10 cellular contexts compared by ENCODE assay signal in the genomic region with DNA sequence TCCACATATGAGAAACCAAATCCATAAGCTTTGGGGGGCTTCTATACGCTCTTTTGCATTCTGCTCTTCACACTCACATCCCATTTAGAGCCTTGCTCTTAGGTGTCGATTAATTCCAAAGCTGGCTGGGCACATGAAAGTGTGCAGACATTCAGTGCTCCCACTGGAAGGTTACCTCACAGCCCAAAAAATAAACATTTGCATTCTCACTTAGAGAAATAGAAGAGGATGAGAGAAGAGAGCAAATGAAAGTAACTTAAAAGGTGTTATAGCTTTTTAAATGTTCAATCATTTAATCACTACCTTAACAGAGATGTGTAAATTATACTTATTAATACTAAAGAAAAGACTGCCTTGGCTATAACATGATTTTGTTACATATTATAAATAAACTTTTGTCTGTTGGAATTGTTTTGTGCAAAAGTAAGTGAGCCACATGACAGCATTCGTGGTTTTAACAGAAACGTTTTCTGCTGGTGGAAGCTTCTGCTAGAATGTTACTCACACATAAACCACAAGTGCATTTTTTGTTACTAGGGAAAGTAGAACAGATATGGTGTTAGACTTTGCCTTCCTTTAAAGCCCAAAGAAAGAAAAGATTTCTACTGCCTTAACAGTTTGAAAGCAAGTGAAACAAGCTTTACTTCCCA.
DNase-seq lines count a peak whose midpoint lies in the region; ATAC-seq, FAIRE-seq and TF ChIP-seq lines count a peak whose summit lies in the region.
"Had no signal": no experiment of that assay in that cellular context is flagged by ENCODE, and none has a peak within 500 bp of the region (broad histone marks: within the 10 kb centered on the region; RNA-seq: fewer than 3 reads in every experiment).

No MANE protein-coding gene starts in this region.

- intact Hi-C loops in mammary epithelial cell (cut with micrococcal nuclease) = loop anchor here (5.0 kb wide), 1 partner anchor 114 kb away; a partner anchor contains a TSS
- intact Hi-C loops in MCF 10A (cut with micrococcal nuclease) = no loop called here

- BruUV-seq in mammary epithelial cell (replicated peaks; lab: Mats Ljungman, UMichigan) (no TSS peak), MCF 10A (replicated peaks; lab: Mats Ljungman, UMichigan) (no TSS peak)

- H3K36me3 ChIP-seq in mammary epithelial cell (ENCODE audit: insufficient read depth, low read length) (no peaks in the 10 kb centered on the region), KMS-11 (ENCODE audit: insufficient read depth) (no peaks in the 10 kb centered on the region), bronchial epithelial cell (ENCODE audit: control insufficient read depth, insufficient read depth, low read length) (no peaks in the 10 kb centered on the region), thoracic aorta (no peaks in the 10 kb centered on the region)
- H3K36me3 ChIP-seq: MG63 had no signal

- H3K27me3 ChIP-seq in mammary epithelial cell (ENCODE audit: insufficient read depth, low read length) = no peaks in the 10 kb centered on the region
- no peaks in the 10 kb centered on the region for H3K27me3 ChIP-seq in KMS-11 (ENCODE audit: insufficient read depth, low read depth)
- H3K27me3 ChIP-seq in bronchial epithelial cell (ENCODE audit: control insufficient read depth, insufficient read depth, low read length) = no peaks in the 10 kb centered on the region
- no peaks in the 10 kb centered on the region for H3K27me3 ChIP-seq in thoracic aorta (replicated peaks; ENCODE audit: insufficient read depth)
- H3K27me3 ChIP-seq: MG63 had no signal

- CTCF ChIA-PET in mammary epithelial cell (lab: Charles Lee; ENCODE audit: low non-redundant PET) (no interaction called here), MCF 10A (lab: Yijun Ruan, JAX) (interaction anchor here (0.6 to 1.2 kb wide), 2 partner anchors 14 to 208 kb away, joined by 4 to 6 read pairs; no protein-coding TSS in a partner anchor)

- H2AFZ ChIP-seq in mammary epithelial cell (ENCODE audit: low read depth, low read length) (peak overlapping the region; percentile 47), KMS-11 (ENCODE audit: low read depth) (no peak overlapping the region)

- H3K27ac ChIP-seq in mammary epithelial cell (ENCODE audit: insufficient read depth, low read depth, low read length) (no peak overlapping the region), KMS-11 (no peak overlapping the region), thoracic aorta (peak overlapping the region in 1 of 2 donors; percentile 3)

- no peaks in the 10 kb centered on the region for H4K20me1 ChIP-seq in mammary epithelial cell (ENCODE audit: insufficient read depth, low read length)
- H4K20me1 ChIP-seq in KMS-11 (ENCODE audit: insufficient read depth) = no peaks in the 10 kb centered on the region

- no peaks in the 10 kb centered on the region for H3K27me3 Mint-ChIP-seq in MCF 10A (ENCODE audit: insufficient read depth, unreplicated experiment)
- no peaks in the 10 kb centered on the region for H3K27me3 Mint-ChIP-seq in activated naive CD8-positive, alpha-beta T cell treated with anti-CD3 and anti-CD28 coated beads for 36 hours

- peak overlapping the region; percentile 65 for H3K4me2 ChIP-seq in mammary epithelial cell (ENCODE audit: insufficient read depth, low read depth, low read length)
- H3K4me2 ChIP-seq in KMS-11 = peak overlapping the region; percentile 37

- in situ Hi-C loops in mammary epithelial cell (cut with MboI; ENCODE audit: low sequenced_read_pairs in 2 of 2) = no loop called here

- DNase-seq in mammary epithelial cell (peak; percentile 57), MCF 10A (ENCODE audit: unreplicated experiment) (no peak), bronchial epithelial cell (ENCODE audit: low read depth) (peak; percentile 50), thoracic aorta (ENCODE audit: low spot score) (no peak), NCI-H2081 (lab: John Stamatoyannopoulos, UW) (no peak)
- no peak for DNase-seq in activated naive CD4-positive, alpha-beta T cell treated with anti-CD3 and anti-CD28 coated beads, Interleukin-2, amount 50 U/mL, for 16 hours
- no peak for DNase-seq in activated naive CD8-positive, alpha-beta T cell treated with anti-CD3 and anti-CD28 coated beads for 36 hours
- DNase-seq: amygdala, MG63 had no signal

- no peak for ATAC-seq in thoracic aorta (ENCODE audit: insufficient number of reproducible peaks, low FRiP score, low read depth)

- H3K79me2 ChIP-seq in mammary epithelial cell (ENCODE audit: insufficient read depth, low read length) (no peaks in the 10 kb centered on the region), KMS-11 (ENCODE audit: insufficient read depth, low read depth) (no peaks in the 10 kb centered on the region)

- no peaks in the 10 kb centered on the region for H3K9me3 Mint-ChIP-seq in MCF 10A (ENCODE audit: unreplicated experiment)
- no peaks in the 10 kb centered on the region for H3K9me3 Mint-ChIP-seq in activated naive CD8-positive, alpha-beta T cell treated with anti-CD3 and anti-CD28 coated beads for 36 hours

- H3K4me3 ChIP-seq in mammary epithelial cell (replicated peaks in 1 of 3; ENCODE audit: insufficient read depth in 1 of 3, low read depth in 2 of 3, low read length in 3 of 3) (no peak overlapping the region), KMS-11 (IDR thresholded peaks at IDR 0.05; ENCODE audit: insufficient read depth, low read depth, low read length) (no peak overlapping the region), bronchial epithelial cell (ENCODE audit: low read depth, low read length) (no peak overlapping the region), thoracic aorta (peak overlapping the region; percentile 24)
- H3K4me3 ChIP-seq: MG63 had no signal

- POLR2A ChIA-PET in MCF 10A (lab: Yijun Ruan, JAX) = interaction anchor here (1.2 kb wide), 1 partner anchor 51 kb away, joined by 3 read pairs; no protein-coding TSS in a partner anchor

- no peak overlapping the region for H3K27ac Mint-ChIP-seq in MCF 10A (ENCODE audit: low read depth, unreplicated experiment)
- H3K27ac Mint-ChIP-seq in activated naive CD8-positive, alpha-beta T cell treated with anti-CD3 and anti-CD28 coated beads for 36 hours = no peak overlapping the region

- peaks cover 29% of the 10 kb centered on the region for H3K4me1 Mint-ChIP-seq in MCF 10A (ENCODE audit: insufficient read depth, unreplicated experiment)
- H3K4me1 Mint-ChIP-seq in activated naive CD8-positive, alpha-beta T cell treated with anti-CD3 and anti-CD28 coated beads for 36 hours = no peaks in the 10 kb centered on the region

- no peaks in the 10 kb centered on the region for H3K9me3 ChIP-seq in mammary epithelial cell (replicated peaks; ENCODE audit: insufficient read depth, low read length)
- no peaks in the 10 kb centered on the region for H3K9me3 ChIP-seq in thoracic aorta
- H3K9me3 ChIP-seq: MG63 had no signal

- H3K4me3 Mint-ChIP-seq in MCF 10A (ENCODE audit: unreplicated experiment) = no peak overlapping the region
- no peak overlapping the region for H3K4me3 Mint-ChIP-seq in activated naive CD8-positive, alpha-beta T cell treated with anti-CD3 and anti-CD28 coated beads for 36 hours

- TF ChIP-seq CTCF in mammary epithelial cell (conservative IDR thresholded peaks at IDR 0.05 in 1 of 2, IDR thresholded peaks at IDR 0.05 in 1 of 2; ENCODE audit: extremely low read depth in 1 of 2, insufficient read depth in 1 of 2, low read depth in 1 of 2, low read length in 2 of 2) = no peak
- no peak for TF ChIP-seq CTCF in MCF 10A (IDR thresholded peaks at IDR 0.05; ENCODE audit: unreplicated experiment)
- no peak for TF ChIP-seq CTCF in KMS-11 (conservative IDR thresholded peaks at IDR 0.05; ENCODE audit: low read depth, low read length)
- TF ChIP-seq CTCF in bronchial epithelial cell (IDR thresholded peaks at IDR 0.05; ENCODE audit: insufficient read depth, low read length, severe bottlenecking) = no peak
- no peak for TF ChIP-seq CTCF in thoracic aorta (IDR thresholded peaks at IDR 0.05)

- dilution Hi-C loops in mammary epithelial cell (cut with HindIII; ENCODE audit: low sequenced_read_pairs) = no loop called here

- H3K36me3 Mint-ChIP-seq in MCF 10A (ENCODE audit: insufficient read depth, unreplicated experiment) = no peaks in the 10 kb centered on the region
- no peaks in the 10 kb centered on the region for H3K36me3 Mint-ChIP-seq in activated naive CD8-positive, alpha-beta T cell treated with anti-CD3 and anti-CD28 coated beads for 36 hours

- FAIRE-seq in bronchial epithelial cell (lab: Jason Lieb, UNC) = no peak

- H3K4me1 ChIP-seq in mammary epithelial cell (ENCODE audit: insufficient read depth, low read length) = peaks cover 17% of the 10 kb centered on the region
- H3K4me1 ChIP-seq in KMS-11 (ENCODE audit: low read depth, poor library complexity, severe bottlenecking) = peaks cover 16% of the 10 kb centered on the region
- H3K4me1 ChIP-seq in thoracic aorta (ENCODE audit: control insufficient read depth in 1 of 2, low read depth in 2 of 2) = peaks cover 34 to 35% of the 10 kb centered on the region in 2 donors

- H3K9ac ChIP-seq in mammary epithelial cell (ENCODE audit: insufficient read depth, low read length) (no peak overlapping the region), KMS-11 (no peak overlapping the region)

- 51% methylated on average over 4 of the region's 4 CpGs for WGBS in mammary epithelial cell (ENCODE audit: low coverage, missing lambda C conversion rate)

Comparison
In these comparisons a context has a peak if more than half of its experiments do, and no peak if none do; other contexts are left out.
1. DNase-seq: peak in mammary epithelial cell (single experiment) and bronchial epithelial cell (single experiment); none in MCF 10A (single experiment), thoracic aorta (single experiment), NCI-H2081 (0 of 2), activated naive CD4-positive, alpha-beta T cell treated with anti-CD3 and anti-CD28 coated beads, Interleukin-2, amount 50 U/mL, for 16 hours (single experiment) and activated naive CD8-positive, alpha-beta T cell treated with anti-CD3 and anti-CD28 coated beads for 36 hours (single experiment).